In the genomic region with DNA sequence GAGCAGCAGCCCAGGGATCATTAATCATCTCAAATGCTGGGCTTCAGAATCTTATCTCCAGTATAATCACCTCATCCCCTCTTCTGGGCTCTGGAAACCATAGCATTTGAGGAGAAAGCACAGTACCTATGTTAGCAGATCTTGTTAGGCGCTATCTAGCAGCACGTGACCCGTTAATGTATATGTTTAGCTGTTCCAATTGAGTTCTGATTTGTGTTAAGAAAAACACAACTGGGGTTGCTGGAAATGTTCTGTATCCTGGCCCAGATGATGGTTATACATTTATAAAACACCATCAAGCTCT, we compare ENCODE assay signal across 11 cellular contexts.
"Had no signal": no experiment of that assay in that cellular context is flagged by ENCODE, and none has a peak within 500 bp of the region (broad histone marks: within the 10 kb centered on the region; RNA-seq: fewer than 3 reads in every experiment).

No MANE protein-coding gene starts in this region.

- H3K36me3 Mint-ChIP-seq: naive thymus-derived CD4-positive, alpha-beta T cell had no signal

- H3K4me3 Mint-ChIP-seq: activated naive CD4-positive, alpha-beta T cell treated with anti-CD3 and anti-CD28 coated beads for 36 hours; activated T-helper 17 cell treated with anti-CD3 and anti-CD28 coated beads, Interleukin-2, amount 50 U/mL, for 72 hours; memory B cell; naive thymus-derived CD4-positive, alpha-beta T cell had no signal

- ATAC-seq: activated T-helper 17 cell treated with anti-CD3 and anti-CD28 coated beads, Interleukin-2, amount 50 U/mL, for 72 hours; gastroesophageal sphincter; left lung; naive thymus-derived CD4-positive, alpha-beta T cell had no signal

- H3K9me3 Mint-ChIP-seq: activated naive CD4-positive, alpha-beta T cell treated with anti-CD3 and anti-CD28 coated beads for 36 hours; activated T-helper 17 cell treated with anti-CD3 and anti-CD28 coated beads, Interleukin-2, amount 50 U/mL, for 72 hours; memory B cell had no signal

- H3K27ac Mint-ChIP-seq: activated naive CD4-positive, alpha-beta T cell treated with anti-CD3 and anti-CD28 coated beads for 36 hours; activated T-helper 17 cell treated with anti-CD3 and anti-CD28 coated beads, Interleukin-2, amount 50 U/mL, for 72 hours; memory B cell; naive thymus-derived CD4-positive, alpha-beta T cell had no signal

- DNase-seq: activated CD4-positive, alpha-beta T cell treated with anti-CD3 and anti-CD28 coated beads, Interleukin-2, amount 50 U/mL, for 48 hours; activated naive CD4-positive, alpha-beta T cell treated with anti-CD3 and anti-CD28 coated beads for 36 hours; dorsolateral prefrontal cortex; erythroblast; left lung; mucosa of descending colon; naive thymus-derived CD4-positive, alpha-beta T cell; nucleus accumbens had no signal

- H3K4me1 Mint-ChIP-seq: activated T-helper 17 cell treated with anti-CD3 and anti-CD28 coated beads, Interleukin-2, amount 50 U/mL, for 72 hours; memory B cell; naive thymus-derived CD4-positive, alpha-beta T cell had no signal
